Comparison of ENCODE assay signal across 14 cellular contexts in genomic region chrX:46039526-46039925, GRCh38.
"Had no signal": no experiment of that assay in that cellular context is flagged by ENCODE, and none has a peak within 500 bp of the region (broad histone marks: within the 10 kb centered on the region; RNA-seq: fewer than 3 reads in every experiment).

No MANE protein-coding gene starts in this region.

- H3K9me3 ChIP-seq: mucosa of descending colon had no signal

- H3K27ac ChIP-seq: neural progenitor cell, right atrium auricular region had no signal

- H3K36me3 ChIP-seq: neural progenitor cell, right atrium auricular region had no signal

- H3K4me3 ChIP-seq: mucosa of descending colon, neural progenitor cell, right atrium auricular region had no signal

- H3K27me3 ChIP-seq: neural progenitor cell, right atrium auricular region had no signal

- DNase-seq: activated CD4-positive, alpha-beta T cell treated with anti-CD3 and anti-CD28 coated beads, Interleukin-2, amount 10 ng/mL, durations not matched to agents 7 days and 5 days; activated CD8-positive, alpha-beta T cell treated with anti-CD3 and anti-CD28 coated beads, Interleukin-2, amount 10 ng/mL, durations not matched to agents 7 days and 5 days; activated naive CD4-positive, alpha-beta T cell treated with anti-CD3 and anti-CD28 coated beads for 36 hours; activated T-cell treated with anti-CD3 and anti-CD28 coated beads, Interleukin-2, amount 50 U/mL, for 24 hours; caudate nucleus; effector memory CD8-positive, alpha-beta T cell; left ventricle myocardium superior; mucosa of descending colon; naive B cell; stimulated activated CD4-positive, alpha-beta T cell treated with anti-CD3 and anti-CD28 coated beads, Interleukin-2, amount 100 ng/mL, for 48 hours; stimulated activated naive CD8-positive, alpha-beta T cell treated with anti-CD3 and anti-CD28 coated beads, Interleukin-15, amount 100 ng/mL, for 72 hours had no signal

- H3K4me1 ChIP-seq: neural progenitor cell, right atrium auricular region had no signal

- ATAC-seq: activated CD4-positive, CD25-positive, alpha-beta regulatory T cell treated with anti-CD3 and anti-CD28 coated beads, Interleukin-2, amount 50 U/mL, for 24 hours; activated CD8-positive, alpha-beta T cell treated with anti-CD3 and anti-CD28 coated beads, Interleukin-2, amount 10 ng/mL, durations not matched to agents 7 days and 5 days; effector memory CD8-positive, alpha-beta T cell; left ventricle myocardium superior; mucosa of descending colon; stimulated activated naive CD8-positive, alpha-beta T cell treated with anti-CD3 and anti-CD28 coated beads, Interleukin-15, amount 100 ng/mL, for 72 hours had no signal
